ENCODE assay signal across 8 cellular contexts in the genomic region with DNA sequence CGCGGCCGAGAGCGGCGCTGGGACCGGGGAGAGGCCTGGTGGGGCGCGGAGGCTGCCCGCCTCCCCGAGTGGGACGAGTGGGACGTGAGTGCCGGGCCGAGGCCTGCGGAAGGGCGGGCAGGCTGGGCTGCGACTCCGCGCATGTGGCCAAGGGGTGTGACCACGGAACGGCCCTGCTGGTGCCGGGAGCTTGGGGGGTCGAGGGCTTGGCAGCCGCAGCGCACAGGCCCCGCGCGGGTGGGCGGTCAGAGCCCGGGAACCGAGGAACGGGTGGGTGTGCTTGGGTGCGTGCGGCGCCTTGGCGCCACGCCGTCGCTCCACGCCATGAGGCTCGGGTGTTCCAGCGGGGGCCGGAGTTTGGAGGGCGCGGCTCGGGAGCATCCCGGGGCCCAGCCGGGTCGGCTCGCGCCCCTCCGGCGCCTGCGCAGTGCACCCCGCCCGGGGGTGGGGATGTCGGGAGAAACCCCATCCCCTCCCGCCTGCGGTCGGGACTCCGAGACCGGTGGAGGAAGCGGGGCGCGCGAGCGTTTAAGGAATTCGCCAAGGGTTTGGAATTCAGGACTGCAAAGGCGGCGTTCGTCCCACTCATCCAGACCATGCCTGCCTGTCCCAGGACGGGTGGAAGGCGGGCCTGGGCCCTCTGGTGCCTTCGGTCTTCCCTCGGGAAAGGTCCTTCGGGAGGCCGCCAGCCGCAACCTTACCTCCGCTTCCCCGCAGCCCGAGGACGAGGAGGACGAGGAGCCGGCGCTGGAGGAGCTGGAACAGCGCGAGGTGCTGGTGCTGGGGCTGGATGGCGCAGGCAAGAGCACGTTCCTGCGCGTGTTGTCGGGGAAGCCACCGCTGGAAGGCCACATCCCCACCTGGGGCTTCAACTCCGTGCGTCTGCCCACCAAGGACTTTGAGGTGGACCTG. TPM values are rescaled to one million over a fixed set of nuclear protein-coding genes. Genes with fewer than 3 reads are reported as not detected.
DNase-seq lines count a peak whose midpoint lies in the region; ATAC-seq lines count a peak whose summit lies in the region.

No MANE protein-coding gene starts in this region.

- peak; percentile 24 for ATAC-seq in HG02852 (IDR thresholded peaks at IDR 0.05; ENCODE audit: unreplicated experiment)

- peaks cover 8 to 14% of the 10 kb centered on the region in 2 donors for H3K4me1 ChIP-seq in mucosa of rectum (ENCODE audit: control insufficient read depth in 2 of 2, insufficient read depth in 2 of 2, low read length in 2 of 2)

- DNase-seq in GM03348 (ENCODE audit: low spot score) (peak; percentile 97), epithelial cell of prostate (ENCODE audit: low read depth, low spot score) (no peak), NOMO-1 treated with dmso at 0.1 percent for 144 hours (lab: John Stamatoyannopoulos, UW; ENCODE audit: unreplicated experiment) (no peak), GF-D8 (lab: John Stamatoyannopoulos, UW) (no peak)
- DNase-seq in activated CD4-positive, CD25-positive, alpha-beta regulatory T cell treated with anti-CD3 and anti-CD28 coated beads, Interleukin-2, amount 50 U/mL, for 72 hours = peak; percentile 42

- no peaks in the 10 kb centered on the region for H3K36me3 ChIP-seq in mucosa of rectum (ENCODE audit: control insufficient read depth in 2 of 2, insufficient read depth in 2 of 2, low read length in 2 of 2)

- peak overlapping the region; percentile 10 for H3K27ac ChIP-seq in epithelial cell of prostate
- peak overlapping the region in 1 of 2 donors; percentile 23 for H3K27ac ChIP-seq in mucosa of rectum (ENCODE audit: low read depth in 2 of 2, low read length in 2 of 2)
- H3K27ac ChIP-seq in temporal lobe (ENCODE audit: low read depth, low read length) = peak overlapping the region; percentile 75

- H3K9me3 ChIP-seq in mucosa of rectum (ENCODE audit: control insufficient read depth in 2 of 2, low read length in 2 of 2) = no peaks in the 10 kb centered on the region

- H3K9ac ChIP-seq in mucosa of rectum (ENCODE audit: low read depth in 1 of 2, low read length in 2 of 2) = peak overlapping the region; percentile 26 to 61

- peaks cover 0 to 3% of the 10 kb centered on the region in 2 donors for H3K27me3 ChIP-seq in mucosa of rectum (ENCODE audit: control insufficient read depth in 2 of 2, insufficient read depth in 2 of 2, low read length in 2 of 2)

- H3K4me3 ChIP-seq in mucosa of rectum (ENCODE audit: low read length in 2 of 2) = peak overlapping the region; percentile 73 to 78

RNA-seq across cellular contexts. Expression of gene ARL10, which starts 0.6 kb away (rescaled TPM):
- 63.9 TPM for total RNA-seq in temporal lobe

RNA-seq across cellular contexts. Expression of gene KIAA1191, which starts 4.4 kb away (rescaled TPM):
- total RNA-seq in temporal lobe = 76.7 TPM

RNA-seq across cellular contexts. Expression of gene NOP16, which starts 22.5 kb away (rescaled TPM):
- 5.7 TPM for total RNA-seq in temporal lobe

RNA-seq across cellular contexts. Expression of gene HIGD2A, which starts 22.6 kb away (rescaled TPM):
- 18.4 TPM for total RNA-seq in temporal lobe

RNA-seq across cellular contexts. Expression of gene CLTB, which starts 50.4 kb away (rescaled TPM):
- 42.3 TPM for total RNA-seq in temporal lobe

Comparison
In these comparisons a context has a peak if more than half of its experiments do, and no peak if none do; other contexts are left out.
1. DNase-seq: peak in GM03348 (single experiment) and activated CD4-positive, CD25-positive, alpha-beta regulatory T cell treated with anti-CD3 and anti-CD28 coated beads, Interleukin-2, amount 50 U/mL, for 72 hours (single experiment); none in epithelial cell of prostate (single experiment), NOMO-1 treated with dmso at 0.1 percent for 144 hours (single experiment) and GF-D8 (single experiment).